10 cellular contexts compared by ENCODE assay signal in the genomic region with DNA sequence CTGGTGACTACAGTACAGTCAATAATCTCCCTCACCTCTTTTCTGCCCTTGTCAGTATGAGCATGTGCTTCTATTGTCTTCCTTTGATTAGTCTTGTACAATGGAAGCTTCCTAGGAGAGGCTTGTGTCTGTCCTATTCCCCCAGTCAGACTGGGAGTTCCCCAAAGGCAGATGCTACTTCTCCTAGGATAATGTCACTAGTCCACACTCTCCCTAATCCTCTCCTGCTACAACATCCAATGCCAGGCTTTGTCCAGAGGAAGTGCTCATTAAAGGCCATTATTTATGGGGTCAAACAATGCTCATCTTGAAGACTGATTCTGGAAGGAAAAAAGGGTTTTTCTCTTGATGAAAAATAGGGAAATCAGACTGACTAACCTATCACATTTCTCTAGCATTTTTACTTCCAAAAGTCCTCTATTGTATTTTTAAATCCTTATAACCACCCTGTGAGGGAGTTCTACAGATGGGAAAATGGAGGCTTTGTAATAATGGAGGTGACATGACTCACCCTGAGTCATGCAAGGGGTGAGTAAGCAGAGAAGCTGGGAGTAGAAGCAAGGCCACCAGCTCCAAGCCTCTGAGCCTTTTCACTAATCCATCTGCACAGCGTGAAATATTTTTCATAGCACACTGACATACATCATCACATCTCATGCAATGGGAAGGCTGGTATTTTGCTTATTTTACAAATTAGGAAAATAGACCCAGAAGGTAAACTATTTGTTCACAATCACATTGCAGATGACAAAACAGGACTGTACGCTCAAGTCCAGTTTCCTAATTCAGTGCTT.
A peak's percentile ranks its signal among the peaks of the same experiment; 100 is the strongest.
DNase-seq lines count a peak whose midpoint lies in the region; ATAC-seq and TF ChIP-seq lines count a peak whose summit lies in the region.
"Had no signal": no experiment of that assay in that cellular context is flagged by ENCODE, and none has a peak within 500 bp of the region (broad histone marks: within the 10 kb centered on the region; RNA-seq: fewer than 3 reads in every experiment).

No MANE protein-coding gene starts in this region.

- peaks cover 3% of the 10 kb centered on the region for H3K9me3 ChIP-seq in adipocyte (ENCODE audit: control insufficient read depth, low read length)
- H3K9me3 ChIP-seq: colonic mucosa had no signal

- no peak overlapping the region for H3K9ac ChIP-seq in adipocyte (ENCODE audit: low read length)

- peaks cover 4 to 11% of the 10 kb centered on the region in 2 donors for H3K27me3 Mint-ChIP-seq in T-cell

- H3K27me3 ChIP-seq in adipocyte (replicated peaks; ENCODE audit: control insufficient read depth, insufficient read depth, low read length): no peaks in the 10 kb centered on the region
- H3K27me3 ChIP-seq in kidney epithelial cell (ENCODE audit: control insufficient read depth, insufficient read depth, low read length): no peaks in the 10 kb centered on the region
- H3K27me3 ChIP-seq: colonic mucosa had no signal

- H3K4me3 Mint-ChIP-seq in T-cell: no peak overlapping the region

- DNase-seq in COLO668 (lab: John Stamatoyannopoulos, UW; ENCODE audit: unreplicated experiment) (peak; percentile 20), HK-2 (ENCODE audit: unreplicated experiment) (peak; percentile 56), adipocyte (ENCODE audit: low read depth) (peak; percentile 95), kidney epithelial cell (ENCODE audit: low read depth) (peak; percentile 84), NCI-H345 (lab: John Stamatoyannopoulos, UW) (no peak), T-cell (no peak)
- DNase-seq: colonic mucosa, kidney had no signal

- ATAC-seq in HG03097 (IDR thresholded peaks at IDR 0.05; ENCODE audit: low FRiP score, unreplicated experiment): no peak
- ATAC-seq in T-cell (replicated peaks in 1 of 4): no peak
- no peak for ATAC-seq in GM21528 (IDR thresholded peaks at IDR 0.05; ENCODE audit: low FRiP score, unreplicated experiment)

- CTCF ChIA-PET in T-cell (lab: Charles Lee): no interaction called here

- H3K27ac Mint-ChIP-seq in T-cell: no peak overlapping the region

- H3K4me1 Mint-ChIP-seq in T-cell: no peaks in the 10 kb centered on the region

- H3K36me3 Mint-ChIP-seq in T-cell: no peaks in the 10 kb centered on the region

- POLR2A ChIA-PET in T-cell (lab: Charles Lee): no interaction called here

- H3K4me1 ChIP-seq in adipocyte (ENCODE audit: control insufficient read depth, insufficient read depth, low read length): no peaks in the 10 kb centered on the region
- H3K4me1 ChIP-seq: colonic mucosa had no signal

- H3K9me3 Mint-ChIP-seq in T-cell: no peaks in the 10 kb centered on the region

- H3K4me3 ChIP-seq in adipocyte (ENCODE audit: low read length) (no peak overlapping the region), kidney epithelial cell (ENCODE audit: low read depth, low read length) (no peak overlapping the region)
- H3K4me3 ChIP-seq: colonic mucosa had no signal

- TF ChIP-seq CTCF in kidney epithelial cell (IDR thresholded peaks at IDR 0.05; ENCODE audit: insufficient read depth, low read length, poor library complexity, severe bottlenecking): no peak

- H3K36me3 ChIP-seq in adipocyte (ENCODE audit: control insufficient read depth, insufficient read depth, low read length, severe bottlenecking): no peaks in the 10 kb centered on the region
- no peaks in the 10 kb centered on the region for H3K36me3 ChIP-seq in kidney epithelial cell (ENCODE audit: control insufficient read depth, insufficient read depth, low read length)
- H3K36me3 ChIP-seq: colonic mucosa had no signal

Comparison
In these comparisons a context has a peak if more than half of its experiments do, and no peak if none do; other contexts are left out.
1. DNase-seq: peak in COLO668 (single experiment), HK-2 (single experiment), adipocyte (single experiment) and kidney epithelial cell (single experiment); none in NCI-H345 (single experiment) and T-cell (0 of 34).